24 cellular contexts compared by ENCODE assay signal in the genomic region with DNA sequence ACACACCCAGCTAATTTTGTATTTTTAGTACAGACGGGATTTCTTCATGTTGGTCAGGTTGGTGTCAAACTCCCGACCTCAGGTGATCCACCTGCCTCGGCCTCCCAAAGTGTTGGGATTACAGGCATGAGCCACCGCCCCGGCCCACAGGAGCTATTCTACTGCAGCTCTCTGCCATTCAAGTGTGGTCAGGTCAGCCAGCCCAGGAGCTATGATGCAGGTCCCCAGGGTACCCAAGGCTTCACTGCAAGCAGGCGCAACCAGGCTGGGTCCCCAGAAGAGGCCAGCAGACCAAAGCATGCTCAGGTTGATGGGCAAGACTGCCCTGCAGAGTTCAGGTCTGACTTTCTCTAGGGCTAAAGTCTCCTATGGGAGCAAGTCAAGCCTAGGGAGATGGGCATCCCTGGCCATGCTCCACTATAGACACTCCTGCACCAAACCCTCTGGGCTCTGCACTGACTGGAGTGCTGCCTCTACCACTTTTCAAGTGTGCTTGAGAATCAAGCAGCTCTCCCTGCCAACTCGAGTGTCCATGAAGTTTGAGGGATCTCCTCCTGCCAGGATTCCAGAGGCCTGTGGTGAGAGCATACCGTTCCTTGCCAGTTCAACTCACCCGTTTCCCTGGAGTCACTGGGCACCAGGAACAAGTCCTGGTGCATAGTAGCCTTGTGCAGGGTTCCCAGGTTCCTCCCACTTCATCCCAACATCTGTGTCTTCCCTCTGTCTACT.
"Had no signal": no experiment of that assay in that cellular context is flagged by ENCODE, and none has a peak within 500 bp of the region (broad histone marks: within the 10 kb centered on the region; RNA-seq: fewer than 3 reads in every experiment).

No MANE protein-coding gene starts in this region.

- ATAC-seq: activated CD8-positive, alpha-beta memory T cell treated with anti-CD3 and anti-CD28 coated beads, Interleukin-2, amount 10 ng/mL, durations not matched to agents 7 days and 5 days; activated T-cell treated with anti-CD3 and anti-CD28 coated beads, Interleukin-2, amount 50 U/mL, for 4 hours; T-cell had no signal

- H3K4me1 Mint-ChIP-seq: activated B cell treated with CpG ODN at 0.5 μM for 24 hours; activated CD4-positive, alpha-beta T cell treated with anti-CD3 and anti-CD28 coated beads, Interleukin-2, amount 10 ng/mL, durations not matched to agents 24 days and 14 days; activated CD8-positive, alpha-beta memory T cell treated with anti-CD3 and anti-CD28 coated beads, Interleukin-2, amount 10 ng/mL, durations not matched to agents 7 days and 5 days; brain had no signal

- H3K4me3 ChIP-seq: MG63 had no signal

- H3K27ac ChIP-seq: KMS-11 had no signal

- DNase-seq: activated B cell treated with CpG ODN at 0.5 μM for 24 hours; activated CD4-positive, alpha-beta T cell treated with anti-CD3 and anti-CD28 coated beads for 1 hour; activated CD4-positive, alpha-beta T cell treated with anti-CD3 and anti-CD28 coated beads, Interleukin-2, amount 10 ng/mL, durations not matched to agents 24 days and 14 days; activated CD4-positive, alpha-beta T cell treated with anti-CD3 and anti-CD28 coated beads, Interleukin-2, amount 50 U/mL, for 48 hours; activated CD8-positive, alpha-beta memory T cell treated with anti-CD3 and anti-CD28 coated beads, Interleukin-2, amount 10 ng/mL, durations not matched to agents 7 days and 5 days; activated effector memory CD4-positive, alpha-beta T cell treated with anti-CD3 and anti-CD28 coated beads, Interleukin-2, amount 50 U/mL, for 16 hours; activated naive CD4-positive, alpha-beta T cell treated with Interleukin-2 at 50 U/mL for 16 hours; activated T-cell treated with anti-CD3 and anti-CD28 coated beads, Interleukin-2, amount 50 U/mL, for 4 hours; amygdala; MG63; MV-4-11; NCI-H1092 treated with DMSO at 0.1 percent for 48 hours; NCI-H1417 treated with DMSO at 0.1 percent for 48 hours; NCI-H1694; NCI-H2029; NCI-H446; NCI-H524; SIG-M5; T-cell; T-helper 2 cell; T1000 had no signal

- H3K4me3 Mint-ChIP-seq: activated B cell treated with CpG ODN at 0.5 μM for 24 hours; activated CD4-positive, alpha-beta T cell treated with anti-CD3 and anti-CD28 coated beads, Interleukin-2, amount 10 ng/mL, durations not matched to agents 24 days and 14 days; activated CD8-positive, alpha-beta memory T cell treated with anti-CD3 and anti-CD28 coated beads, Interleukin-2, amount 10 ng/mL, durations not matched to agents 7 days and 5 days; activated naive CD8-positive, alpha-beta T cell; activated T-cell treated with anti-CD3 and anti-CD28 coated beads, Interleukin-2, amount 50 U/mL, for 4 hours; brain; T-cell had no signal

- H3K36me3 ChIP-seq: MG63 had no signal

- H3K27me3 ChIP-seq: MG63 had no signal

- H3K27me3 Mint-ChIP-seq: activated B cell treated with CpG ODN at 0.5 μM for 24 hours; activated CD8-positive, alpha-beta memory T cell treated with anti-CD3 and anti-CD28 coated beads, Interleukin-2, amount 10 ng/mL, durations not matched to agents 7 days and 5 days; activated naive CD8-positive, alpha-beta T cell; brain; T-cell had no signal

- H3K27ac Mint-ChIP-seq: activated B cell treated with CpG ODN at 0.5 μM for 24 hours; activated CD4-positive, alpha-beta T cell treated with anti-CD3 and anti-CD28 coated beads, Interleukin-2, amount 10 ng/mL, durations not matched to agents 24 days and 14 days; activated CD8-positive, alpha-beta memory T cell treated with anti-CD3 and anti-CD28 coated beads, Interleukin-2, amount 10 ng/mL, durations not matched to agents 7 days and 5 days; activated naive CD8-positive, alpha-beta T cell; brain; T-cell had no signal
